1 cellular context compared by ENCODE assay signal in genomic region chr1:161185732-161186311, GRCh38.
TF ChIP-seq lines count a peak whose summit lies in the region.

No MANE protein-coding gene starts in this region.

TF ChIP-seq in WTC11, 78 proteins besides CTCF, POLR2A, EP300 and RAD21:
- TF ChIP-seq FOXP1 (CRISPR knock-in tag; IDR thresholded peaks at IDR 0.05; ENCODE audit: borderline replicate concordance) (no peak), ZNF232 (CRISPR knock-in tag; IDR thresholded peaks at IDR 0.05) (no peak), CREB1 (CRISPR knock-in tag; IDR thresholded peaks at IDR 0.05) (no peak), KAT7 (CRISPR knock-in tag; IDR thresholded peaks at IDR 0.05; ENCODE audit: borderline replicate concordance) (no peak)
TF ChIP-seq in WTC11: peak in this region for 0.
